Comparison of ENCODE assay signal across 9 cellular contexts in genomic region chr2:161415041-161415440, GRCh38. TPM values are rescaled to one million over a fixed set of nuclear protein-coding genes. Genes with fewer than 3 reads are reported as not detected.
DNase-seq lines count a peak whose midpoint lies in the region; ATAC-seq and TF ChIP-seq lines count a peak whose summit lies in the region.
"Had no signal": no experiment of that assay in that cellular context is flagged by ENCODE, and none has a peak within 500 bp of the region (broad histone marks: within the 10 kb centered on the region; RNA-seq: fewer than 3 reads in every experiment).

No MANE protein-coding gene starts in this region.

- no peaks in the 10 kb centered on the region for H3K79me2 ChIP-seq in neural cell (replicated peaks; ENCODE audit: insufficient read depth, low read length)

- peaks cover 74% of the 10 kb centered on the region for H3K27me3 ChIP-seq in neural cell (ENCODE audit: insufficient read depth, low read depth, low read length)

- H3K27ac ChIP-seq in neural cell (ENCODE audit: low read length) = peak overlapping the region; percentile 9

- peak; percentile 30 for ATAC-seq in GM21367 (IDR thresholded peaks at IDR 0.05; ENCODE audit: unreplicated experiment)

- no peak for TF ChIP-seq RAD21 in neural cell (conservative IDR thresholded peaks at IDR 0.05)

- no peaks in the 10 kb centered on the region for H3F3A ChIP-seq in neural cell (ENCODE audit: insufficient read depth, low read length, poor library complexity, severe bottlenecking)

- no peak overlapping the region for H2AFZ ChIP-seq in neural cell (ENCODE audit: low read depth, low read length)

- no peak overlapping the region for H3K4me2 ChIP-seq in neural cell (ENCODE audit: low read length)

- H3K4me3 ChIP-seq in cardiac fibroblast (replicated peaks in 1 of 2; ENCODE audit: low read depth in 2 of 2, low read length in 2 of 2) (peak overlapping the region; percentile 49 to 54), neural cell (ENCODE audit: low read length) (peak overlapping the region; percentile 61)
- H3K4me3 ChIP-seq: lung had no signal

- TF ChIP-seq EP300 in neural cell (conservative IDR thresholded peaks at IDR 0.05; ENCODE audit: poor library complexity, severe bottlenecking) = no peak

- no peaks in the 10 kb centered on the region for H3K36me3 ChIP-seq in neural cell (ENCODE audit: insufficient read depth, low read length)

- DNase-seq in DMS53 treated with DMSO at 0.1 percent for 48 hours (lab: John Stamatoyannopoulos, UW; ENCODE audit: unreplicated experiment) (peak; percentile 62), NCI-H146 (lab: John Stamatoyannopoulos, UW) (peak; percentile 51), cardiac fibroblast (ENCODE audit: low read depth in 2 of 2) (no peak), HPDE6-E6E7 (ENCODE audit: extremely low spot score) (no peak), ureter (ENCODE audit: low spot score) (no peak), NCI-H2171 treated with DMSO at 0.1 percent for 48 hours (lab: John Stamatoyannopoulos, UW) (no peak)

- H3K9me2 ChIP-seq in neural cell (ENCODE audit: insufficient read depth, low read length) = no peaks in the 10 kb centered on the region

- peak overlapping the region; percentile 38 for H3K9ac ChIP-seq in neural cell (ENCODE audit: low read length)

- H4K20me1 ChIP-seq in neural cell (ENCODE audit: insufficient read depth) = no peaks in the 10 kb centered on the region

- no peaks in the 10 kb centered on the region for H3K9me3 ChIP-seq in neural cell (ENCODE audit: low read length)

- TF ChIP-seq CTCF in cardiac fibroblast (IDR thresholded peaks at IDR 0.05; ENCODE audit: low read depth, low read length) (no peak), neural cell (IDR thresholded peaks at IDR 0.05; ENCODE audit: poor library complexity, severe bottlenecking) (no peak)

TF ChIP-seq in neural cell, 6 proteins besides CTCF, POLR2A, EP300 and RAD21:
- TF ChIP-seq SMC3 (conservative IDR thresholded peaks at IDR 0.05; ENCODE audit: poor library complexity) (no peak), REST (IDR thresholded peaks at IDR 0.05; ENCODE audit: borderline replicate concordance) (no peak)
TF ChIP-seq in neural cell: peak in this region for 0.

RNA-seq across cellular contexts. Expression of gene TBR1, which starts 1.1 kb away (rescaled TPM):
- 4.5 and 7.2 TPM in 2 replicates for polyA plus RNA-seq in neural cell
- 9.0 and 11.5 TPM in 2 replicates for polyA minus RNA-seq in neural cell
- not detected for total RNA-seq in ureter
- total RNA-seq: lung had no signal

Comparison
In these comparisons a context has a peak if more than half of its experiments do, and no peak if none do; other contexts are left out.
1. DNase-seq: peak in DMS53 treated with DMSO at 0.1 percent for 48 hours (single experiment) and NCI-H146 (single experiment); none in cardiac fibroblast (0 of 2), HPDE6-E6E7 (single experiment), ureter (single experiment) and NCI-H2171 treated with DMSO at 0.1 percent for 48 hours (single experiment).